In genomic region chr4:1200425-1201035, GRCh38 we compare ENCODE assay signal across 9 cellular contexts. TPM values are rescaled to one million over a fixed set of nuclear protein-coding genes. Genes with fewer than 3 reads are reported as not detected.
DNase-seq lines count a peak whose midpoint lies in the region; ATAC-seq and TF ChIP-seq lines count a peak whose summit lies in the region.
"Had no signal": no experiment of that assay in that cellular context is flagged by ENCODE, and none has a peak within 500 bp of the region (broad histone marks: within the 10 kb centered on the region; RNA-seq: fewer than 3 reads in every experiment).

No MANE protein-coding gene starts in this region.

- H4K20me1 ChIP-seq in BLaER1: 0 out of 2 replicates have a peak, but pooled peaks cover 9% of the 10 kb centered on the region

- H3K4me1 ChIP-seq in BLaER1: peaks cover 76% of the 10 kb centered on the region

- peak overlapping the region; percentile 76 for H3K9ac ChIP-seq in BLaER1

- H3K9me3 ChIP-seq in BLaER1: no peaks in the 10 kb centered on the region
- H3K9me3 ChIP-seq: thyroid gland had no signal

- peak overlapping the region; percentile 62 for H3K4me3 ChIP-seq in BLaER1
- H3K4me3 ChIP-seq in fibroblast of villous mesenchyme (ENCODE audit: low read depth, low read length): peak overlapping the region; percentile 60
- H3K4me3 ChIP-seq in skin epidermis: peak overlapping the region; percentile 1 to 29 (median 9)
- H3K4me3 ChIP-seq: thyroid gland had no signal

- DNase-seq in T-helper 2 cell (peak in 3 of 5 experiments; percentile 7 to 63 (median 28)), fibroblast of villous mesenchyme (ENCODE audit: low read depth) (peak; percentile 95), NCI-H1436 (lab: John Stamatoyannopoulos, UW) (no peak), NCI-H2029 treated with DMSO at 0.1 percent for 48 hours (lab: John Stamatoyannopoulos, UW) (no peak)

- ATAC-seq in GM21786 (IDR thresholded peaks at IDR 0.05; ENCODE audit: unreplicated experiment) (peak; percentile 1), HG03354 (IDR thresholded peaks at IDR 0.05; ENCODE audit: poor library complexity, severe bottlenecking, unreplicated experiment) (no peak)

- no peaks in the 10 kb centered on the region for H3K36me3 ChIP-seq in BLaER1
- H3K36me3 ChIP-seq: thyroid gland had no signal

- H3K4me2 ChIP-seq in BLaER1: peak overlapping the region; percentile 99

- 0 out of 2 replicates have a peak, but pooled peaks cover 6% of the 10 kb centered on the region for H3K27me3 ChIP-seq in BLaER1
- H3K27me3 ChIP-seq: thyroid gland had no signal

- TF ChIP-seq CTCF in fibroblast of villous mesenchyme (IDR thresholded peaks at IDR 0.05; ENCODE audit: insufficient read depth, low read depth, low read length): no peak

- H3K27ac ChIP-seq in BLaER1: peak overlapping the region; percentile 90
- H3K27ac ChIP-seq in skin epidermis: peak overlapping the region in 17 of 21 experiments; percentile 10 to 93 (median 75)
- H3K27ac ChIP-seq: thyroid gland had no signal

RNA-seq across cellular contexts. Expression of gene SPON2, which starts 28.1 kb away (rescaled TPM):
- total RNA-seq in fibroblast of villous mesenchyme: 197 and 601 TPM in 2 replicates

RNA-seq across cellular contexts. Expression of gene CTBP1, which starts 48.4 kb away (rescaled TPM):
- 235 and 314 TPM in 2 replicates for total RNA-seq in fibroblast of villous mesenchyme

Comparison
In these comparisons a context has a peak if more than half of its experiments do, and no peak if none do; other contexts are left out.
1. H3K4me3 ChIP-seq: peak in every context shown above with its lines; median percentile 62 in BLaER1; 60 in fibroblast of villous mesenchyme; 9 in skin epidermis.
2. DNase-seq: peak in T-helper 2 cell (3 of 5) and fibroblast of villous mesenchyme (single experiment); none in NCI-H1436 (single experiment) and NCI-H2029 treated with DMSO at 0.1 percent for 48 hours (single experiment).